In genomic region chr2:108925286-108925685, GRCh38 we compare ENCODE assay signal across 26 cellular contexts.
"Had no signal": no experiment of that assay in that cellular context is flagged by ENCODE, and none has a peak within 500 bp of the region (broad histone marks: within the 10 kb centered on the region; RNA-seq: fewer than 3 reads in every experiment).

No MANE protein-coding gene starts in this region.

- DNase-seq: activated CD4-positive, alpha-beta T cell treated with anti-CD3 and anti-CD28 coated beads, Interleukin-2, amount 10 ng/mL, durations not matched to agents 24 days and 14 days; activated CD4-positive, alpha-beta T cell treated with anti-CD3 and anti-CD28 coated beads, Interleukin-2, amount 50 U/mL, for 4 hours; activated CD8-positive, alpha-beta T cell treated with anti-CD3 and anti-CD28 coated beads, Interleukin-2, amount 10 ng/mL, durations not matched to agents 7 days and 5 days; activated naive CD8-positive, alpha-beta T cell treated with anti-CD3 and anti-CD28 coated beads, Interleukin-2, amount 10 ng/mL, durations not matched to agents 7 days and 5 days; activated T-cell treated with anti-CD3 and anti-CD28 coated beads, Interleukin-2, amount 50 U/mL, for 24 hours; amygdala; Karpas-422; KBM-7; NCI-H1048; NCI-H1105 treated with DMSO at 0.1 percent for 48 hours; NCI-H1436; NCI-H1694; NCI-H1930; NCI-H2081 treated with DMSO at 0.1 percent for 48 hours; NCI-H510A; NCI-H526; NCI-H748 treated with DMSO at 0.1 percent for 48 hours; NK-92 treated with Interleukin-12 subunit alpha and Interleukin-12 subunit beta, amount 100 ng/mL, for 24 hours; PC-3; SHP77; SJCRH30; T1000 had no signal

- H3K4me1 ChIP-seq: ascending aorta, SJCRH30 had no signal

- H3K4me3 ChIP-seq: ascending aorta, cardiac muscle cell, SJCRH30, SK-N-MC had no signal

- H3K27me3 ChIP-seq: ascending aorta, cardiac muscle cell, SJCRH30 had no signal

- H3K27ac ChIP-seq: ascending aorta, cardiac muscle cell, RWPE1, SJCRH30, SK-N-MC had no signal

- H3K9me3 ChIP-seq: ascending aorta, SJCRH30 had no signal

- H3K36me3 ChIP-seq: ascending aorta, cardiac muscle cell, SJCRH30 had no signal

- ATAC-seq: activated CD8-positive, alpha-beta T cell treated with anti-CD3 and anti-CD28 coated beads, Interleukin-2, amount 10 ng/mL, durations not matched to agents 7 days and 5 days; PC-3 had no signal
